ENCODE assay signal across 17 cellular contexts in the genomic region with DNA sequence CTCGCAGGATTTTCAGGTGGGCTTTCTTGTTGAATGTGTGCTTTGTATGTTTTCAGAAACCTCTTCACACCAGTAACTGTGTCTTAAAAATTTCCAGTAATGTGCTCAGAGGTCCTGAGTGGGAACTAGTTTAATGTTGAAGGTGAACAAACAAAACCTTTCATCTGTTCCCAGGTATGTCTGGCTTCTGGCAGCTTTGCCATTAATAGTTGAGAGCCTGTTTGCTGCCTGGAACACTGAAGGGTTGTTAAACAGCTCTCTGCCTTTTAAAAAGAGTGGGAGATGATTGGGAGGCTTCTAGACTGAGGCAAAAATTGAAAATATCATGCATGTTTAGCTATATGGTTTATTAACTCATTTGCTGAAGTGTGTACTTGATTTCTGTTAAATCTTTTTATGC.
DNase-seq lines count a peak whose midpoint lies in the region; ATAC-seq and TF ChIP-seq lines count a peak whose summit lies in the region.
"Had no signal": no experiment of that assay in that cellular context is flagged by ENCODE, and none has a peak within 500 bp of the region (broad histone marks: within the 10 kb centered on the region; RNA-seq: fewer than 3 reads in every experiment).

No MANE protein-coding gene starts in this region.

- no peaks in the 10 kb centered on the region for H3K27me3 ChIP-seq in GM23338 (ENCODE audit: insufficient read depth)
- H3K27me3 ChIP-seq in OCI-LY1 (ENCODE audit: insufficient read depth, low read length) = no peaks in the 10 kb centered on the region
- H3K27me3 ChIP-seq in prostate gland (replicated peaks; ENCODE audit: insufficient read depth) = no peaks in the 10 kb centered on the region
- no peaks in the 10 kb centered on the region for H3K27me3 ChIP-seq in smooth muscle cell (ENCODE audit: low read depth)
- no peaks in the 10 kb centered on the region for H3K27me3 ChIP-seq in sigmoid colon

- H3F3A ChIP-seq in GM23338 (replicated peaks; ENCODE audit: low read depth) (no peaks in the 10 kb centered on the region), OCI-LY1 (ENCODE audit: insufficient read depth, low read length) (no peaks in the 10 kb centered on the region), smooth muscle cell (ENCODE audit: low read depth) (no peaks in the 10 kb centered on the region)

- no peaks in the 10 kb centered on the region for H3K9me2 ChIP-seq in GM23338 (ENCODE audit: insufficient read depth)
- no peaks in the 10 kb centered on the region for H3K9me2 ChIP-seq in OCI-LY1 (ENCODE audit: low read depth, low read length)

- no peak for TF ChIP-seq CTCF in GM23338 (conservative IDR thresholded peaks at IDR 0.05; ENCODE audit: low read depth in 2 of 2)
- TF ChIP-seq CTCF in OCI-LY1 (IDR thresholded peaks at IDR 0.05; ENCODE audit: low read length) = no peak
- TF ChIP-seq CTCF in prostate gland (IDR thresholded peaks at IDR 0.05) = no peak
- no peak for TF ChIP-seq CTCF in smooth muscle cell (IDR thresholded peaks at IDR 0.05; ENCODE audit: borderline replicate concordance, insufficient read depth, poor library complexity, severe bottlenecking)
- TF ChIP-seq CTCF in sigmoid colon (IDR thresholded peaks at IDR 0.05) = no peak

- peak; percentile 5 for ATAC-seq in GM19025 (IDR thresholded peaks at IDR 0.05; ENCODE audit: low read depth, unreplicated experiment)
- ATAC-seq in GM23338 = no peak; the same call in 2 of the 3 replicates
- ATAC-seq: activated T-helper 17 cell treated with anti-CD3 and anti-CD28 coated beads, Interleukin-2, amount 50 U/mL, for 72 hours; naive thymus-derived CD4-positive, alpha-beta T cell; psoas muscle had no signal

- no peak overlapping the region for H3K27ac Mint-ChIP-seq in GM23338
- H3K27ac Mint-ChIP-seq: activated T-helper 17 cell treated with anti-CD3 and anti-CD28 coated beads, Interleukin-2, amount 50 U/mL, for 72 hours; HFFc6; naive thymus-derived CD4-positive, alpha-beta T cell had no signal

- intact Hi-C loops in prostate gland (cut with DNase I) (no loop called here), sigmoid colon (cut with DNase I) (no loop called here)

- H3K4me1 Mint-ChIP-seq in GM23338 = peaks cover 23% of the 10 kb centered on the region
- H3K4me1 Mint-ChIP-seq: activated T-helper 17 cell treated with anti-CD3 and anti-CD28 coated beads, Interleukin-2, amount 50 U/mL, for 72 hours; central memory CD8-positive, alpha-beta T cell had no signal

- H3K4me3 Mint-ChIP-seq in GM23338 = no peak overlapping the region
- H3K4me3 Mint-ChIP-seq: activated T-helper 17 cell treated with anti-CD3 and anti-CD28 coated beads, Interleukin-2, amount 50 U/mL, for 72 hours; central memory CD8-positive, alpha-beta T cell; HFFc6; naive thymus-derived CD4-positive, alpha-beta T cell had no signal

- H3K9ac ChIP-seq in OCI-LY1 (ENCODE audit: low read length) (no peak overlapping the region; the same call in 1 of the 2 replicates), smooth muscle cell (ENCODE audit: low read depth) (no peak overlapping the region)

- peaks cover 32% of the 10 kb centered on the region for H3K9me3 Mint-ChIP-seq in GM23338

- DNase-seq in GM23338 (ENCODE audit: low spot score) (no peak), prostate gland (ENCODE audit: low spot score) (peak; percentile 5), smooth muscle cell (lab: John Stamatoyannopoulos, UW; ENCODE audit: unreplicated experiment) (no peak), sigmoid colon (no peak), NCI-H146 treated with DMSO at 0.1 percent for 48 hours (lab: John Stamatoyannopoulos, UW; ENCODE audit: unreplicated experiment) (no peak), NCI-H748 (lab: John Stamatoyannopoulos, UW; ENCODE audit: unreplicated experiment) (no peak)
- DNase-seq: adrenal gland; effector memory CD4-positive, alpha-beta T cell; HFFc6; naive thymus-derived CD4-positive, alpha-beta T cell; NCI-H1930; NCI-H526; psoas muscle had no signal

- 40% methylated on average over 1 of the region's 1 CpG for WGBS in prostate gland
- 72% methylated on average over 1 of the region's 1 CpG for WGBS in smooth muscle cell (ENCODE audit: low lambda C conversion rate)
- 81 to 97% methylated on average over 1 of the region's 1 CpG for WGBS in sigmoid colon, 2 donors

- H3K4me3 ChIP-seq in GM23338 = no peak overlapping the region
- H3K4me3 ChIP-seq in OCI-LY1 (ENCODE audit: low read depth, low read length, poor library complexity, severe bottlenecking) = no peak overlapping the region
- H3K4me3 ChIP-seq in prostate gland = no peak overlapping the region
- H3K4me3 ChIP-seq in smooth muscle cell = no peak overlapping the region
- H3K4me3 ChIP-seq in sigmoid colon = no peak overlapping the region
- H3K4me3 ChIP-seq: adrenal gland, psoas muscle had no signal

- H3K36me3 Mint-ChIP-seq in GM23338 (ENCODE audit: low read depth) = peaks cover 35% of the 10 kb centered on the region
- H3K36me3 Mint-ChIP-seq: naive thymus-derived CD4-positive, alpha-beta T cell had no signal

- no peaks in the 10 kb centered on the region for H3K36me3 ChIP-seq in GM23338 (ENCODE audit: insufficient read depth)
- no peaks in the 10 kb centered on the region for H3K36me3 ChIP-seq in OCI-LY1 (ENCODE audit: insufficient read depth, low read length)
- H3K36me3 ChIP-seq in prostate gland = no peaks in the 10 kb centered on the region
- no peaks in the 10 kb centered on the region for H3K36me3 ChIP-seq in smooth muscle cell (ENCODE audit: low read depth)
- H3K36me3 ChIP-seq in sigmoid colon = no peaks in the 10 kb centered on the region
- H3K36me3 ChIP-seq: adrenal gland had no signal

- no peak overlapping the region; the same call in 1 of the 2 replicates for H2AFZ ChIP-seq in GM23338
- no peak overlapping the region for H2AFZ ChIP-seq in OCI-LY1 (ENCODE audit: low read length)
- H2AFZ ChIP-seq in smooth muscle cell (ENCODE audit: low read depth) = no peak overlapping the region

- no peak for TF ChIP-seq EP300 in sigmoid colon (IDR thresholded peaks at IDR 0.05)

- H3K79me2 ChIP-seq in GM23338 (replicated peaks; ENCODE audit: insufficient read depth) (no peaks in the 10 kb centered on the region), OCI-LY1 (ENCODE audit: insufficient read depth, low read length) (no peaks in the 10 kb centered on the region), smooth muscle cell (ENCODE audit: low read depth) (no peaks in the 10 kb centered on the region)

- H3K4me1 ChIP-seq in GM23338 (ENCODE audit: insufficient read depth) (peaks cover 2% of the 10 kb centered on the region), OCI-LY1 (ENCODE audit: insufficient read depth, low read length, severe bottlenecking) (peaks cover 22% of the 10 kb centered on the region), prostate gland (replicated peaks) (no peaks in the 10 kb centered on the region), smooth muscle cell (ENCODE audit: low read depth) (no peaks in the 10 kb centered on the region), sigmoid colon (peaks cover 0 to 14% (median 3%) of the 10 kb centered on the region in 4 donors)
- H3K4me1 ChIP-seq: adrenal gland, psoas muscle had no signal

- no peaks in the 10 kb centered on the region for H4K20me1 ChIP-seq in GM23338 (replicated peaks; ENCODE audit: insufficient read depth)
- H4K20me1 ChIP-seq in OCI-LY1 (ENCODE audit: insufficient read depth, low read length) = no peaks in the 10 kb centered on the region
- H4K20me1 ChIP-seq in smooth muscle cell (ENCODE audit: low read depth) = no peaks in the 10 kb centered on the region

- 0 out of 2 replicates have a peak overlapping the region, but pooled peaks have one; percentile 42 for H3K4me2 ChIP-seq in GM23338
- peak overlapping the region; percentile 32; the same call in 1 of the 2 replicates for H3K4me2 ChIP-seq in OCI-LY1 (ENCODE audit: low read length)
- no peak overlapping the region for H3K4me2 ChIP-seq in smooth muscle cell

- no peak overlapping the region for H3K27ac ChIP-seq in GM23338 (ENCODE audit: low read depth)
- peak overlapping the region; percentile 91 for H3K27ac ChIP-seq in OCI-LY1 (ENCODE audit: low read depth, low read length, poor library complexity, severe bottlenecking)
- H3K27ac ChIP-seq in prostate gland = no peak overlapping the region
- no peak overlapping the region for H3K27ac ChIP-seq in smooth muscle cell (ENCODE audit: low read depth)
- no peak overlapping the region for H3K27ac ChIP-seq in sigmoid colon
- H3K27ac ChIP-seq: adrenal gland, psoas muscle had no signal

- H3K9me3 ChIP-seq in OCI-LY1 (ENCODE audit: low read length) = no peaks in the 10 kb centered on the region
- H3K9me3 ChIP-seq in prostate gland = no peaks in the 10 kb centered on the region
- H3K9me3 ChIP-seq in smooth muscle cell (replicated peaks; ENCODE audit: low read depth) = no peaks in the 10 kb centered on the region
- no peaks in the 10 kb centered on the region for H3K9me3 ChIP-seq in sigmoid colon
- H3K9me3 ChIP-seq: adrenal gland, psoas muscle had no signal

- H3K27me3 Mint-ChIP-seq in GM23338 (ENCODE audit: insufficient read depth, low read depth, poor library complexity) = peaks cover 5% of the 10 kb centered on the region
- H3K27me3 Mint-ChIP-seq: activated T-helper 17 cell treated with anti-CD3 and anti-CD28 coated beads, Interleukin-2, amount 50 U/mL, for 72 hours; central memory CD8-positive, alpha-beta T cell; naive thymus-derived CD4-positive, alpha-beta T cell had no signal

- TF ChIP-seq POLR2A in prostate gland (IDR thresholded peaks at IDR 0.05) = no peak
- no peak for TF ChIP-seq POLR2A in sigmoid colon (IDR thresholded peaks at IDR 0.05)

TF ChIP-seq in GM23338, 12 proteins besides CTCF, POLR2A, EP300 and RAD21 (continues in another document):
- TF ChIP-seq EZH2phosphoT487 (IDR thresholded peaks at IDR 0.05; ENCODE audit: unreplicated experiment) (no peak), EZH2 (IDR thresholded peaks at IDR 0.05; ENCODE audit: low read depth, unreplicated experiment) (no peak), CREB1 (CRISPR knock-in tag; IDR thresholded peaks at IDR 0.05; ENCODE audit: low read depth) (no peak), POLR2AphosphoS5 (IDR thresholded peaks at IDR 0.05; ENCODE audit: low read depth) (no peak), ZNF114 (CRISPR knock-in tag; IDR thresholded peaks at IDR 0.05) (no peak), ETS1 (IDR thresholded peaks at IDR 0.05) (no peak), NANOG (IDR thresholded peaks at IDR 0.05; ENCODE audit: borderline replicate concordance) (no peak)
